22 cellular contexts compared by ENCODE assay signal in the genomic region with DNA sequence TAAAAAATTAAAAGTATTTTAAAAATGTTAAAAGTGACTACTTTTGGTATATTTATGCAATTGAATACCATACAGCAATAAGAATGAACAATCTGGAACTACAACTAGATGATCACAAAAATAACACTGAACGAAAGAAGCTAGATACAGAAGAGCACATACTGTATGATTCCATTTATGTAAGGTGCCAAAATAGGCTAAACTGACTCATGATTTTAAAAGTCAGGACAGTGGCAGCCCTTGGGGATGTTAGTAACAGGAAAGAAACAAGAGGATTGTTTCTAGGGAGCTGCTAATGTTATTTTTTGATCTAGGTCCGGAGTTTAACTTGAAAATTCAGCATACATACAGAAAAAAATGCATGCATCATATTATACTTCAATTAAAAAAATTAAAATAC. TPM values are rescaled to one million over a fixed set of nuclear protein-coding genes. Genes with fewer than 3 reads are reported as not detected.
A peak's percentile ranks its signal among the peaks of the same experiment; 100 is the strongest.
DNase-seq lines count a peak whose midpoint lies in the region; ATAC-seq, FAIRE-seq and TF ChIP-seq lines count a peak whose summit lies in the region.
"Had no signal": no experiment of that assay in that cellular context is flagged by ENCODE, and none has a peak within 500 bp of the region (broad histone marks: within the 10 kb centered on the region; RNA-seq: fewer than 3 reads in every experiment).

No MANE protein-coding gene starts in this region.

- H3K27ac ChIP-seq in mammary epithelial cell (ENCODE audit: insufficient read depth, low read depth, low read length) (peak overlapping the region; percentile 29), fibroblast of lung (ENCODE audit: insufficient read depth, low read length) (no peak overlapping the region), keratinocyte (ENCODE audit: control insufficient read depth, insufficient read depth, low read length) (peak overlapping the region; percentile 9), aorta (ENCODE audit: low read depth in 1 of 2, low read length in 2 of 2) (no peak overlapping the region)
- H3K27ac ChIP-seq: right lobe of liver, WERI-Rb-1 had no signal

- H3K9ac ChIP-seq in mammary epithelial cell (ENCODE audit: insufficient read depth, low read length) = no peak overlapping the region
- no peak overlapping the region for H3K9ac ChIP-seq in fibroblast of lung (ENCODE audit: insufficient read depth, low read length)
- H3K9ac ChIP-seq in keratinocyte (ENCODE audit: control insufficient read depth, extremely low read depth, insufficient read depth, low read length) = no peak overlapping the region

- WGBS in mammary epithelial cell (ENCODE audit: low coverage, missing lambda C conversion rate) = 31% methylated on average over 2 of the region's 2 CpGs
- 5 to 7% methylated on average over 2 of the region's 2 CpGs for WGBS in aorta, 2 donors

- peak; percentile 5 for FAIRE-seq in keratinocyte (lab: Jason Lieb, UNC)
- FAIRE-seq: H1 had no signal

- DNase-seq in mammary epithelial cell = no peak
- no peak for DNase-seq in MCF 10A (ENCODE audit: unreplicated experiment)
- DNase-seq in fibroblast of lung (ENCODE audit: low read depth in 2 of 2) = peak in 1 of 2 donors; percentile 60
- no peak for DNase-seq in keratinocyte (ENCODE audit: low read depth, low spot score)
- DNase-seq in aorta = no peak
- no peak for DNase-seq in stimulated activated effector memory CD8-positive, alpha-beta T cell treated with anti-CD3 and anti-CD28 coated beads, Interleukin-12 subunit alpha, Interleukin-12 subunit beta, amount 100 ng/mL, for 72 hours (ENCODE audit: low spot score in 2 of 2)
- DNase-seq in activated naive CD4-positive, alpha-beta T cell (lab: John Stamatoyannopoulos, UW) = no peak
- no peak for DNase-seq in T1000 (lab: John Stamatoyannopoulos, UW)
- DNase-seq: activated CD8-positive, alpha-beta T cell treated with anti-CD3 and anti-CD28 coated beads for 36 hours; activated naive CD8-positive, alpha-beta T cell treated with anti-CD3 and anti-CD28 coated beads, Interleukin-2, amount 50 U/mL, for 24 hours; activated T-cell treated with anti-CD3 and anti-CD28 coated beads, Interleukin-2, amount 50 U/mL, for 72 hours; CD4-positive, CD25-positive, alpha-beta regulatory T cell; DMS79 treated with DMSO at 0.1 percent for 48 hours; MG63; NCI-H2029; NCI-H524; right lobe of liver; trophoblast cell; WERI-Rb-1 had no signal

- H3K36me3 ChIP-seq in mammary epithelial cell (ENCODE audit: insufficient read depth, low read length) = peaks cover 2% of the 10 kb centered on the region
- no peaks in the 10 kb centered on the region for H3K36me3 ChIP-seq in fibroblast of lung (ENCODE audit: control insufficient read depth, insufficient read depth, low read length)
- H3K36me3 ChIP-seq in keratinocyte (ENCODE audit: control insufficient read depth in 2 of 2, extremely low read depth in 1 of 2, insufficient read depth in 2 of 2, low read length in 2 of 2) = peaks cover 0 to 2% of the 10 kb centered on the region in 2 experiments
- H3K36me3 ChIP-seq in aorta (ENCODE audit: control insufficient read depth in 1 of 2, insufficient read depth in 2 of 2, low read length in 1 of 2) = no peaks in the 10 kb centered on the region
- H3K36me3 ChIP-seq: MG63, right lobe of liver, WERI-Rb-1 had no signal

- CTCF ChIA-PET in mammary epithelial cell (lab: Charles Lee; ENCODE audit: low non-redundant PET) (no interaction called here), MCF 10A (lab: Yijun Ruan, JAX) (interaction anchor here (0.6 to 0.7 kb wide), 3 partner anchors 16 to 453 kb away, joined by 3 read pairs; no protein-coding TSS in a partner anchor)

- H3K9me3 ChIP-seq in mammary epithelial cell (replicated peaks; ENCODE audit: insufficient read depth, low read length) (no peaks in the 10 kb centered on the region), fibroblast of lung (ENCODE audit: control insufficient read depth, insufficient read depth, low read depth, low read length) (no peaks in the 10 kb centered on the region), keratinocyte (ENCODE audit: control insufficient read depth, low read depth, low read length) (no peaks in the 10 kb centered on the region), aorta (ENCODE audit: control insufficient read depth, low read length) (no peaks in the 10 kb centered on the region)
- H3K9me3 ChIP-seq: MG63, right lobe of liver had no signal

- H3K27me3 Mint-ChIP-seq in MCF 10A (ENCODE audit: insufficient read depth, unreplicated experiment) = no peaks in the 10 kb centered on the region
- H3K27me3 Mint-ChIP-seq: memory B cell had no signal

- POLR2A ChIA-PET in MCF 10A (lab: Yijun Ruan, JAX) = interaction anchor here (0.7 to 1.3 kb wide), 2 partner anchors 23 to 34 kb away, joined by 3 read pairs; no protein-coding TSS in a partner anchor

- H3K9me1 ChIP-seq in keratinocyte (ENCODE audit: control insufficient read depth, extremely low read depth, insufficient read depth, low read length) = no peaks in the 10 kb centered on the region

- H3K27me3 ChIP-seq in mammary epithelial cell (ENCODE audit: insufficient read depth, low read length) (no peaks in the 10 kb centered on the region), fibroblast of lung (ENCODE audit: control insufficient read depth, insufficient read depth, low read length) (no peaks in the 10 kb centered on the region), keratinocyte (ENCODE audit: control insufficient read depth, extremely low read depth, insufficient read depth, low read length) (no peaks in the 10 kb centered on the region), aorta (ENCODE audit: control insufficient read depth in 1 of 2, insufficient read depth in 2 of 2, low read length in 1 of 2) (no peaks in the 10 kb centered on the region)
- H3K27me3 ChIP-seq: MG63, right lobe of liver had no signal

- H4K20me1 ChIP-seq in mammary epithelial cell (ENCODE audit: insufficient read depth, low read length) = no peaks in the 10 kb centered on the region
- H4K20me1 ChIP-seq in fibroblast of lung (ENCODE audit: control insufficient read depth, extremely low read depth, insufficient read depth, low read length) = no peaks in the 10 kb centered on the region
- H4K20me1 ChIP-seq in keratinocyte (ENCODE audit: control insufficient read depth, extremely low read depth, insufficient read depth, low read length) = no peaks in the 10 kb centered on the region

- no peak overlapping the region for H3K4me3 ChIP-seq in mammary epithelial cell (replicated peaks in 1 of 3; ENCODE audit: insufficient read depth in 1 of 3, low read depth in 2 of 3, low read length in 3 of 3)
- no peak overlapping the region for H3K4me3 ChIP-seq in fibroblast of lung (replicated peaks in 1 of 4; ENCODE audit: control extremely low read depth in 1 of 4, insufficient read depth in 1 of 4, low read depth in 3 of 4, low read length in 4 of 4)
- H3K4me3 ChIP-seq in keratinocyte (ENCODE audit: control insufficient read depth in 2 of 3, extremely low read depth in 1 of 3, insufficient read depth in 2 of 3, low read depth in 1 of 3, low read length in 3 of 3) = no peak overlapping the region
- H3K4me3 ChIP-seq in aorta (ENCODE audit: low read length in 2 of 2) = no peak overlapping the region
- H3K4me3 ChIP-seq: MG63, right lobe of liver had no signal

- in situ Hi-C loops in mammary epithelial cell (cut with MboI; ENCODE audit: low sequenced_read_pairs in 2 of 2) = no loop called here

- H3K4me2 ChIP-seq in mammary epithelial cell (ENCODE audit: insufficient read depth, low read depth, low read length) (peak overlapping the region; percentile 36), fibroblast of lung (ENCODE audit: extremely low read depth, insufficient read depth, low read length) (peak overlapping the region; percentile 19), keratinocyte (ENCODE audit: control insufficient read depth, extremely low read depth, insufficient read depth, low read depth, low read length) (peak overlapping the region; percentile 9)

- H3K4me1 ChIP-seq in mammary epithelial cell (ENCODE audit: insufficient read depth, low read length) (peaks cover 10% of the 10 kb centered on the region), fibroblast of lung (ENCODE audit: control insufficient read depth, extremely low read depth, insufficient read depth, low read length) (peaks cover 3% of the 10 kb centered on the region), keratinocyte (ENCODE audit: control insufficient read depth, extremely low read depth, insufficient read depth, low read length) (peaks cover 11% of the 10 kb centered on the region), aorta (ENCODE audit: control insufficient read depth in 1 of 2, insufficient read depth in 2 of 2, low read length in 2 of 2) (peaks cover 4 to 7% of the 10 kb centered on the region in 2 donors)
- H3K4me1 ChIP-seq: right lobe of liver had no signal

- dilution Hi-C loops in mammary epithelial cell (cut with HindIII; ENCODE audit: low sequenced_read_pairs) = no loop called here
- dilution Hi-C loops in keratinocyte (cut with MboI; ENCODE audit: extremely low pct_ligation_motif_present, low sequenced_read_pairs) = no loop called here

- H3K4me3 Mint-ChIP-seq in MCF 10A (ENCODE audit: unreplicated experiment) = no peak overlapping the region
- no peak overlapping the region for H3K4me3 Mint-ChIP-seq in stimulated activated effector memory CD8-positive, alpha-beta T cell treated with anti-CD3 and anti-CD28 coated beads, Interleukin-12 subunit alpha, Interleukin-12 subunit beta, amount 100 ng/mL, for 72 hours
- H3K4me3 Mint-ChIP-seq: activated CD8-positive, alpha-beta T cell treated with anti-CD3 and anti-CD28 coated beads for 36 hours; activated naive CD8-positive, alpha-beta T cell treated with anti-CD3 and anti-CD28 coated beads, Interleukin-2, amount 50 U/mL, for 24 hours; activated T-cell treated with anti-CD3 and anti-CD28 coated beads, Interleukin-2, amount 50 U/mL, for 72 hours; CD4-positive, CD25-positive, alpha-beta regulatory T cell; memory B cell; neural crest cell had no signal

- H3K4me1 Mint-ChIP-seq in MCF 10A (ENCODE audit: insufficient read depth, unreplicated experiment) = peaks cover 13% of the 10 kb centered on the region
- H3K4me1 Mint-ChIP-seq in stimulated activated effector memory CD8-positive, alpha-beta T cell treated with anti-CD3 and anti-CD28 coated beads, Interleukin-12 subunit alpha, Interleukin-12 subunit beta, amount 100 ng/mL, for 72 hours = no peaks in the 10 kb centered on the region
- H3K4me1 Mint-ChIP-seq: activated naive CD8-positive, alpha-beta T cell treated with anti-CD3 and anti-CD28 coated beads, Interleukin-2, amount 50 U/mL, for 24 hours; CD4-positive, CD25-positive, alpha-beta regulatory T cell had no signal

- peaks cover 3% of the 10 kb centered on the region for H3K36me3 Mint-ChIP-seq in MCF 10A (ENCODE audit: insufficient read depth, unreplicated experiment)
- H3K36me3 Mint-ChIP-seq in stimulated activated effector memory CD8-positive, alpha-beta T cell treated with anti-CD3 and anti-CD28 coated beads, Interleukin-12 subunit alpha, Interleukin-12 subunit beta, amount 100 ng/mL, for 72 hours = no peaks in the 10 kb centered on the region
- H3K36me3 Mint-ChIP-seq: CD4-positive, CD25-positive, alpha-beta regulatory T cell had no signal

- peak; percentile 78 for ATAC-seq in aorta (ENCODE audit: low FRiP score)
- no peak for ATAC-seq in stimulated activated effector memory CD8-positive, alpha-beta T cell treated with anti-CD3 and anti-CD28 coated beads, Interleukin-12 subunit alpha, Interleukin-12 subunit beta, amount 100 ng/mL, for 72 hours
- ATAC-seq: activated CD8-positive, alpha-beta T cell treated with anti-CD3 and anti-CD28 coated beads for 36 hours; activated naive CD8-positive, alpha-beta T cell treated with anti-CD3 and anti-CD28 coated beads, Interleukin-2, amount 50 U/mL, for 24 hours; activated T-cell treated with anti-CD3 and anti-CD28 coated beads, Interleukin-2, amount 50 U/mL, for 72 hours had no signal

- BruUV-seq in mammary epithelial cell (replicated peaks; lab: Mats Ljungman, UMichigan) = no TSS peak
- BruUV-seq in MCF 10A (replicated peaks; lab: Mats Ljungman, UMichigan) = no TSS peak

- H2AFZ ChIP-seq in mammary epithelial cell (ENCODE audit: low read depth, low read length) = no peak overlapping the region
- H2AFZ ChIP-seq in fibroblast of lung (ENCODE audit: low read length) = no peak overlapping the region
- no peak overlapping the region for H2AFZ ChIP-seq in keratinocyte (ENCODE audit: control insufficient read depth, low read length)

- H3K79me2 ChIP-seq in mammary epithelial cell (ENCODE audit: insufficient read depth, low read length) (peaks cover 86% of the 10 kb centered on the region), fibroblast of lung (ENCODE audit: control insufficient read depth, insufficient read depth, low read length) (peaks cover 31% of the 10 kb centered on the region), keratinocyte (ENCODE audit: control insufficient read depth, insufficient read depth, low read length) (peaks cover 88% of the 10 kb centered on the region)

- intact Hi-C loops in mammary epithelial cell (cut with micrococcal nuclease) = no loop called here
- intact Hi-C loops in MCF 10A (cut with micrococcal nuclease) = no loop called here
- intact Hi-C loops in aorta (cut with DNase I) = no loop called here

- TF ChIP-seq CTCF in mammary epithelial cell (conservative IDR thresholded peaks at IDR 0.05 in 1 of 2, IDR thresholded peaks at IDR 0.05 in 1 of 2; ENCODE audit: extremely low read depth in 1 of 2, insufficient read depth in 1 of 2, low read depth in 1 of 2, low read length in 2 of 2) = no peak
- no peak for TF ChIP-seq CTCF in MCF 10A (IDR thresholded peaks at IDR 0.05; ENCODE audit: unreplicated experiment)
- no peak for TF ChIP-seq CTCF in fibroblast of lung (conservative IDR thresholded peaks at IDR 0.05 in 1 of 2, IDR thresholded peaks at IDR 0.05 in 1 of 2; ENCODE audit: low read depth in 1 of 2, low read length in 2 of 2)
- TF ChIP-seq CTCF in keratinocyte (optimal IDR thresholded peaks at IDR 0.05 in 1 of 3, IDR thresholded peaks at IDR 0.05 in 1 of 3, conservative IDR thresholded peaks at IDR 0.05 in 1 of 3; ENCODE audit: extremely low read depth in 1 of 3, insufficient read depth in 2 of 3, low read length in 3 of 3) = no peak

- H3K27ac Mint-ChIP-seq in MCF 10A (ENCODE audit: low read depth, unreplicated experiment) = no peak overlapping the region
- no peak overlapping the region for H3K27ac Mint-ChIP-seq in stimulated activated effector memory CD8-positive, alpha-beta T cell treated with anti-CD3 and anti-CD28 coated beads, Interleukin-12 subunit alpha, Interleukin-12 subunit beta, amount 100 ng/mL, for 72 hours
- H3K27ac Mint-ChIP-seq: activated CD8-positive, alpha-beta T cell treated with anti-CD3 and anti-CD28 coated beads for 36 hours; activated naive CD8-positive, alpha-beta T cell treated with anti-CD3 and anti-CD28 coated beads, Interleukin-2, amount 50 U/mL, for 24 hours; activated T-cell treated with anti-CD3 and anti-CD28 coated beads, Interleukin-2, amount 50 U/mL, for 72 hours; CD4-positive, CD25-positive, alpha-beta regulatory T cell; memory B cell had no signal

- peaks cover 3% of the 10 kb centered on the region for H3K9me3 Mint-ChIP-seq in MCF 10A (ENCODE audit: unreplicated experiment)
- no peaks in the 10 kb centered on the region for H3K9me3 Mint-ChIP-seq in stimulated activated effector memory CD8-positive, alpha-beta T cell treated with anti-CD3 and anti-CD28 coated beads, Interleukin-12 subunit alpha, Interleukin-12 subunit beta, amount 100 ng/mL, for 72 hours
- H3K9me3 Mint-ChIP-seq: activated CD8-positive, alpha-beta T cell treated with anti-CD3 and anti-CD28 coated beads for 36 hours; activated T-cell treated with anti-CD3 and anti-CD28 coated beads, Interleukin-2, amount 50 U/mL, for 72 hours; neural crest cell had no signal

RNA-seq across cellular contexts. Expression of a gene that starts 42.3 kb away (rescaled TPM):
- total RNA-seq in mammary epithelial cell (10 to 100 TPM; 71.2 to 85.5 TPM), MCF 10A (2022) (24.1 and 33.5 TPM in 2 replicates), fibroblast of lung (65.0 and 114 TPM in 2 replicates), aorta (100 to 1,000 TPM in 1 of 2 donors, 10 to 100 TPM in 1; 89.2 to 109 TPM)
- polyA plus RNA-seq in mammary epithelial cell (36.9 TPM), fibroblast of lung (52.3 and 55.0 TPM in 2 replicates), keratinocyte (90.1 to 106 TPM (median 96.2 TPM) in 3 replicates), aorta (10 to 100 TPM; 52.6 to 56.1 TPM)
- polyA minus RNA-seq in mammary epithelial cell (69.5 TPM), fibroblast of lung (ENCODE audit: low replicate concordance) (72.5 and 75.5 TPM in 2 replicates), keratinocyte (87.5 to 126 TPM (median 106 TPM) in 3 replicates)
- polyA plus RNA-seq in fibroblast of lung (2012) = 42.7 and 44.9 TPM in 2 replicates
- 40.6 TPM for polyA plus RNA-seq in keratinocyte (2011; ENCODE audit: low read depth)
- 81.7 and 104 TPM in 2 replicates for polyA plus RNA-seq in keratinocyte (2011; cell fraction: cytosol; rRNA removed)
- 149 and 161 TPM in 2 replicates for polyA plus RNA-seq in keratinocyte (2011; cell fraction: nucleus; rRNA removed)
- 51.2 and 90.2 TPM in 2 replicates for polyA plus RNA-seq in keratinocyte (2012; ENCODE audit: low replicate concordance)
- 73.3 TPM for polyA minus RNA-seq in keratinocyte (2011; cell fraction: cytosol; rRNA and poly(A)+ RNA removed)
- 171 and 308 TPM in 2 replicates for polyA minus RNA-seq in keratinocyte (2011; cell fraction: nucleus; rRNA and poly(A)+ RNA removed)
- total RNA-seq: activated CD8-positive, alpha-beta T cell treated with anti-CD3 and anti-CD28 coated beads for 36 hours had no signal
- polyA plus RNA-seq: CD4-positive, CD25-positive, alpha-beta regulatory T cell had no signal

Comparison
In these comparisons a context has a peak if more than half of its experiments do, and no peak if none do; other contexts are left out.
1. H3K27ac ChIP-seq: peak in mammary epithelial cell (single experiment) and keratinocyte (single experiment); none in fibroblast of lung (single experiment) and aorta (0 of 2).
2. Peak in every context shown above with its lines, with median percentiles within 50 percentile points of each other: H3K4me2 ChIP-seq.